1 cellular context compared by ENCODE assay signal in genomic region chr15:69225355-69226027, GRCh38.
TF ChIP-seq lines count a peak whose summit lies in the region.

No MANE protein-coding gene starts in this region.

TF ChIP-seq in HCT116, 20 proteins besides CTCF, POLR2A, EP300 and RAD21 (continued from another document):
- TF ChIP-seq EZH2phosphoT487 (IDR thresholded peaks at IDR 0.05; ENCODE audit: borderline replicate concordance): no peak
- TF ChIP-seq CBX3 (IDR thresholded peaks at IDR 0.05; ENCODE audit: low read depth): no peak
